12 cellular contexts compared by ENCODE assay signal in the genomic region with DNA sequence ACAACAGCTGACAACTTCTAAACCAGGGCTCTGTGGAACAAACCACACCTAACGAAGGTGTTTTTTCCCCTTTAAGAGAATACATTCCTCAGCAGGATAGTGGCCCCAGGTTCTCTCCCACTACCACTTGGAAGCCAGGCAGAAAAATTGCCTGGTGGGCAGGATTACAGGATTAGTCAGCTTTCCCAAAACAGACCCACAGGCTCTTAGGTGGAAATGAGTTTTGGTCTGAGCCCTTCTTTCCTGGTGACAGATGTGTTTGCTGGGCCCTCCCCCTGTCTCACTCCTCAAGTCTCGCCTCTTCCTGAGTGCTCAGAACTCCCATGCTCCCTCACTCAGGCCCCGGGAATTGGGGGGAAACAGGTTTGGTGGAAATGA.
A peak's percentile ranks its signal among the peaks of the same experiment; 100 is the strongest.
DNase-seq lines count a peak whose midpoint lies in the region; ATAC-seq and TF ChIP-seq lines count a peak whose summit lies in the region.
"Had no signal": no experiment of that assay in that cellular context is flagged by ENCODE, and none has a peak within 500 bp of the region (broad histone marks: within the 10 kb centered on the region; RNA-seq: fewer than 3 reads in every experiment).

No MANE protein-coding gene starts in this region.

- H3K36me3 Mint-ChIP-seq in MCF 10A (ENCODE audit: insufficient read depth, unreplicated experiment) = no peaks in the 10 kb centered on the region
- H3K36me3 Mint-ChIP-seq in activated CD4-positive, alpha-beta T cell treated with anti-CD3 and anti-CD28 coated beads, Interleukin-2, amount 10 ng/mL, durations not matched to agents 7 days and 5 days (ENCODE audit: low read depth) = no peaks in the 10 kb centered on the region
- H3K36me3 Mint-ChIP-seq: naive thymus-derived CD4-positive, alpha-beta T cell had no signal

- H3K4me3 ChIP-seq in breast epithelium = no peak overlapping the region
- no peak overlapping the region for H3K4me3 ChIP-seq in muscle layer of colon (ENCODE audit: low read depth in 1 of 2, low read length in 2 of 2)
- no peak overlapping the region for H3K4me3 ChIP-seq in vagina

- BruUV-seq in MCF 10A (replicated peaks; lab: Mats Ljungman, UMichigan) = no TSS peak

- POLR2A ChIA-PET in MCF 10A (lab: Yijun Ruan, JAX) = no interaction called here
- POLR2A ChIA-PET in activated CD4-positive, alpha-beta T cell treated with anti-CD3 and anti-CD28 coated beads, Interleukin-2, amount 10 ng/mL, durations not matched to agents 7 days and 5 days (lab: Charles Lee) = no interaction called here

- peaks cover 26% of the 10 kb centered on the region for H3K4me1 Mint-ChIP-seq in MCF 10A (ENCODE audit: insufficient read depth, unreplicated experiment)
- H3K4me1 Mint-ChIP-seq in activated CD4-positive, alpha-beta T cell treated with anti-CD3 and anti-CD28 coated beads, Interleukin-2, amount 10 ng/mL, durations not matched to agents 7 days and 5 days = peaks cover 2% of the 10 kb centered on the region

- intact Hi-C loops in breast epithelium (cut with DNase I; ENCODE audit: low total_unique reads) = loop anchor here (10.0 kb wide), 1 partner anchor 77 kb away; no protein-coding TSS in a partner anchor
- intact Hi-C loops in MCF 10A (cut with micrococcal nuclease) = no loop called here
- intact Hi-C loops in vagina (cut with DNase I) = no loop called here

- no peak overlapping the region for H3K4me3 Mint-ChIP-seq in MCF 10A (ENCODE audit: unreplicated experiment)
- no peak overlapping the region for H3K4me3 Mint-ChIP-seq in activated CD4-positive, alpha-beta T cell treated with anti-CD3 and anti-CD28 coated beads, Interleukin-2, amount 10 ng/mL, durations not matched to agents 7 days and 5 days
- H3K4me3 Mint-ChIP-seq: naive thymus-derived CD4-positive, alpha-beta T cell had no signal

- H3K9me3 ChIP-seq in breast epithelium (no peaks in the 10 kb centered on the region), muscle layer of colon (ENCODE audit: low read length) (no peaks in the 10 kb centered on the region), vagina (no peaks in the 10 kb centered on the region)

- peaks cover 44 to 48% of the 10 kb centered on the region in 2 donors for H3K4me1 ChIP-seq in breast epithelium
- H3K4me1 ChIP-seq in muscle layer of colon (ENCODE audit: insufficient read depth, low read length) = peaks cover 49% of the 10 kb centered on the region
- peaks cover 97% of the 10 kb centered on the region for H3K4me1 ChIP-seq in vagina

- ATAC-seq in HG02759 (IDR thresholded peaks at IDR 0.05; ENCODE audit: unreplicated experiment) = no peak
- ATAC-seq: naive thymus-derived CD4-positive, alpha-beta T cell had no signal

- DNase-seq in breast epithelium (ENCODE audit: low spot score in 2 of 2) (no peak), MCF 10A (ENCODE audit: unreplicated experiment) (no peak), dermis blood vessel endothelial cell (peak; percentile 46), vagina (ENCODE audit: extremely low spot score in 2 of 2) (no peak)
- DNase-seq in activated CD4-positive, alpha-beta T cell treated with anti-CD3 and anti-CD28 coated beads, Interleukin-2, amount 10 ng/mL, durations not matched to agents 7 days and 5 days = no peak
- no peak for DNase-seq in activated effector memory CD4-positive, alpha-beta T cell treated with Interleukin-2 at 50 U/mL for 16 hours
- DNase-seq: 8988T; DMS153; naive thymus-derived CD4-positive, alpha-beta T cell; stimulated activated CD4-positive, alpha-beta T cell treated with anti-CD3 and anti-CD28 coated beads, Interleukin-15, amount 100 ng/mL, for 24 hours had no signal

- no peak overlapping the region for H3K9ac ChIP-seq in muscle layer of colon (ENCODE audit: low read length)

- H3K27me3 ChIP-seq in breast epithelium (no peaks in the 10 kb centered on the region), muscle layer of colon (ENCODE audit: control insufficient read depth in 1 of 2, insufficient read depth in 2 of 2, low read length in 2 of 2) (no peaks in the 10 kb centered on the region), vagina (no peaks in the 10 kb centered on the region)

- no peaks in the 10 kb centered on the region for H3K27me3 Mint-ChIP-seq in MCF 10A (ENCODE audit: insufficient read depth, unreplicated experiment)
- peaks cover 2% of the 10 kb centered on the region for H3K27me3 Mint-ChIP-seq in activated CD4-positive, alpha-beta T cell treated with anti-CD3 and anti-CD28 coated beads, Interleukin-2, amount 10 ng/mL, durations not matched to agents 7 days and 5 days
- H3K27me3 Mint-ChIP-seq: naive thymus-derived CD4-positive, alpha-beta T cell had no signal

- TF ChIP-seq POLR2A in breast epithelium (IDR thresholded peaks at IDR 0.05) = no peak
- TF ChIP-seq POLR2A in vagina (IDR thresholded peaks at IDR 0.05) = no peak

- H3K27ac ChIP-seq in breast epithelium (peak overlapping the region; percentile 91), muscle layer of colon (ENCODE audit: low read depth, low read length) (peak overlapping the region; percentile 12), vagina (peak overlapping the region; percentile 91)

- no peaks in the 10 kb centered on the region for H3K36me3 ChIP-seq in breast epithelium
- no peaks in the 10 kb centered on the region for H3K36me3 ChIP-seq in muscle layer of colon (ENCODE audit: insufficient read depth, low read length)
- no peaks in the 10 kb centered on the region for H3K36me3 ChIP-seq in vagina

- CTCF ChIA-PET in MCF 10A (lab: Yijun Ruan, JAX) = interaction anchor here (1.6 kb wide), 1 partner anchor 104 kb away, joined by 4 read pairs; no protein-coding TSS in a partner anchor
- CTCF ChIA-PET in activated CD4-positive, alpha-beta T cell treated with anti-CD3 and anti-CD28 coated beads, Interleukin-2, amount 10 ng/mL, durations not matched to agents 7 days and 5 days (lab: Charles Lee) = interaction anchor here (1.1 kb wide), 1 partner anchor 16 kb away, joined by 3 read pairs; no protein-coding TSS in a partner anchor

- H3K27ac Mint-ChIP-seq in MCF 10A (ENCODE audit: low read depth, unreplicated experiment) = no peak overlapping the region
- H3K27ac Mint-ChIP-seq in activated CD4-positive, alpha-beta T cell treated with anti-CD3 and anti-CD28 coated beads, Interleukin-2, amount 10 ng/mL, durations not matched to agents 7 days and 5 days = no peak overlapping the region

- no peak for TF ChIP-seq CTCF in breast epithelium (IDR thresholded peaks at IDR 0.05)
- TF ChIP-seq CTCF in MCF 10A (IDR thresholded peaks at IDR 0.05; ENCODE audit: unreplicated experiment) = no peak
- no peak for TF ChIP-seq CTCF in vagina (IDR thresholded peaks at IDR 0.05)

- H3K9me3 Mint-ChIP-seq in MCF 10A (ENCODE audit: unreplicated experiment) = no peaks in the 10 kb centered on the region
- no peaks in the 10 kb centered on the region for H3K9me3 Mint-ChIP-seq in activated CD4-positive, alpha-beta T cell treated with anti-CD3 and anti-CD28 coated beads, Interleukin-2, amount 10 ng/mL, durations not matched to agents 7 days and 5 days
- H3K9me3 Mint-ChIP-seq: naive thymus-derived CD4-positive, alpha-beta T cell had no signal

Comparison
In these comparisons a context has a peak if more than half of its experiments do, and no peak if none do; other contexts are left out.
1. H3K27ac ChIP-seq: peak in every context shown above with its lines; median percentile 91 in breast epithelium; 91 in vagina; 12 in muscle layer of colon.